Comparison of ENCODE assay signal across 8 cellular contexts in the genomic region with DNA sequence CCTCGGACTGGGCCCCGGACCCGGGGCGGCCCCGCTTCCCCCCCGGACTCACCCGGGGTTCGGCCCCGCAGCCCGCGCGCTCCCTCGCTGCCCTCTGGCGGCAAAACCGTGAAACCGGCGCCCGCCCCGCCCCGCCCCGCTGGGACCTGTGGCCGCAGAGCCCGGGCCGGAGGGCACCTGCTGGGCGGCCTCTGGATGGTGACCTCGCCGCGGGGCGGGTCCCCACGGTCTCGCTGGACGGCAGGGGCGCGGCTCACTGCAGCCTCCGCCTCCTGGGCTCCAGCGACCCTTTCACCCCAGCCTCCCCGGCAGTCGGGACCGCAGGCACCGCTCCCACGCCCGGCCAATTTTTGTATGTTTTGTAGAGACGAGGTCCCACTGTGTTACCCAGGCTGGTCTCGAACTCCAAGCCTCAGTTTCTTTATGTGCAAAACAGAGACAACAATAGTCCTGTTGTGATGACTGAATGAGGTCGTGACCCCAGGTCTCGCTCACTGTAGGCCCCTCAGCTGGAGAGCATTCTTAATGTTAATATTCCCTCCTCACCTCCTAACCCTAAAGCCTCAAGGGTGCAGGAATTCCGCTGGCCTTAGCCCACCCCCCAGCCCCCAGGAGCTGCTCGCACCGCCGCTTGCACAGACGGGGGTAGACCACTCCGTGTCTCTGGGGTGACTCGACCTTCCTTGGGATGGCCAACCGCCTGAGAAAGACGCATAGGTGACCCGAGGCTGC. TPM values are rescaled to one million over a fixed set of nuclear protein-coding genes. Genes with fewer than 3 reads are reported as not detected.
DNase-seq lines count a peak whose midpoint lies in the region; ATAC-seq and TF ChIP-seq lines count a peak whose summit lies in the region.

No MANE protein-coding gene starts in this region.

- H3F3A ChIP-seq in smooth muscle cell (ENCODE audit: low read depth) = peaks cover 5% of the 10 kb centered on the region

- H3K4me2 ChIP-seq in smooth muscle cell = peak overlapping the region; percentile 88

- DNase-seq in GM03348 (ENCODE audit: low spot score) = peak; percentile 96
- peak; percentile 35 for DNase-seq in T follicular helper cell (ENCODE audit: low read depth)
- peak; percentile 74 to 89 (median 77) for DNase-seq in adrenal gland
- DNase-seq in hypothalamus (lab: John Stamatoyannopoulos, UW) = peak in 44 of 51 donors; percentile 9 to 79 (median 52)
- peak; percentile 44 for DNase-seq in smooth muscle cell (lab: John Stamatoyannopoulos, UW; ENCODE audit: unreplicated experiment)
- no peak for DNase-seq in pons (ENCODE audit: low spot score)

- H3K27ac ChIP-seq in adrenal gland (peak overlapping the region in 3 of 5 donors; percentile 48 to 92 (median 79)), smooth muscle cell (ENCODE audit: low read depth) (no peak overlapping the region)

- TF ChIP-seq CTCF in adrenal gland (IDR thresholded peaks at IDR 0.05) (peak; percentile 13 to 91 (median 62)), smooth muscle cell (IDR thresholded peaks at IDR 0.05; ENCODE audit: borderline replicate concordance, insufficient read depth, poor library complexity, severe bottlenecking) (peak; percentile 63)

- peaks cover 7 to 21% of the 10 kb centered on the region in 2 donors for H3K4me1 ChIP-seq in adrenal gland (replicated peaks in 1 of 2)
- peaks cover 13% of the 10 kb centered on the region for H3K4me1 ChIP-seq in smooth muscle cell (ENCODE audit: low read depth)

- no peak overlapping the region for H2AFZ ChIP-seq in smooth muscle cell (ENCODE audit: low read depth)

- H4K20me1 ChIP-seq in smooth muscle cell (ENCODE audit: low read depth) = no peaks in the 10 kb centered on the region

- H3K27me3 ChIP-seq in adrenal gland = no peaks in the 10 kb centered on the region
- peaks cover 14% of the 10 kb centered on the region for H3K27me3 ChIP-seq in smooth muscle cell (ENCODE audit: low read depth)

- no peak for TF ChIP-seq POLR2A in adrenal gland (IDR thresholded peaks at IDR 0.05)

- intact Hi-C loops in adrenal gland (cut with DNase I) = loop anchor here (2.0 to 10.0 kb wide), 3 partner anchors 72 to 242 kb away; no protein-coding TSS in a partner anchor

- peak overlapping the region in 1 of 4 donors; percentile 91 for H3K4me3 ChIP-seq in adrenal gland
- peak overlapping the region; percentile 49 for H3K4me3 ChIP-seq in smooth muscle cell

- H3K9me3 ChIP-seq in adrenal gland (replicated peaks in 1 of 3) (no peaks in the 10 kb centered on the region), smooth muscle cell (replicated peaks; ENCODE audit: low read depth) (no peaks in the 10 kb centered on the region)

- 15 to 56% (median 22%) methylated on average over 17 to 56 of the region's 56 CpGs for WGBS in adrenal gland, 4 donors
- 25% methylated on average over 19 of the region's 56 CpGs for WGBS in smooth muscle cell (ENCODE audit: low lambda C conversion rate)

- no peaks in the 10 kb centered on the region for H3K79me2 ChIP-seq in smooth muscle cell (ENCODE audit: low read depth)

- no peak overlapping the region for H3K9ac ChIP-seq in smooth muscle cell (ENCODE audit: low read depth)

- peak; percentile 69 for ATAC-seq in HG03280 (IDR thresholded peaks at IDR 0.05; ENCODE audit: unreplicated experiment)
- no peak for ATAC-seq in GM19351 (IDR thresholded peaks at IDR 0.05; ENCODE audit: unreplicated experiment)

- H3K36me3 ChIP-seq in adrenal gland (replicated peaks in 1 of 2) (no peaks in the 10 kb centered on the region), smooth muscle cell (ENCODE audit: low read depth) (no peaks in the 10 kb centered on the region)

RNA-seq across cellular contexts. Expression of gene RPH3AL, which starts 33.7 kb away (rescaled TPM):
- total RNA-seq in adrenal gland = 10 to 100 TPM; 23.5 to 79.2 (median 40.7) TPM
- polyA plus RNA-seq in adrenal gland = 10 to 100 TPM in 1 of 3 donors, 1 to 10 TPM in 2; 7.7 to 19.9 (median 9.3) TPM
- 0.67 and 1.8 TPM in 2 replicates for total RNA-seq in smooth muscle cell
- 1.3 and 3.3 TPM in 2 replicates for polyA plus RNA-seq in smooth muscle cell

RNA-seq across cellular contexts. Expression of gene RFLNB, which starts 59.4 kb away (rescaled TPM):
- total RNA-seq in adrenal gland (10 to 100 TPM in 7 of 8 donors, 1 to 10 TPM in 1; 5.4 to 18.0 (median 12.3) TPM), smooth muscle cell (28.1 and 37.7 TPM in 2 replicates)
- polyA plus RNA-seq in adrenal gland (10 to 100 TPM in 2 of 3 donors, 1 to 10 TPM in 1; 6.9 to 15.0 (median 10.1) TPM), smooth muscle cell (33.4 and 36.6 TPM in 2 replicates)
